Comparison of ENCODE assay signal across 1 cellular context in the genomic region with DNA sequence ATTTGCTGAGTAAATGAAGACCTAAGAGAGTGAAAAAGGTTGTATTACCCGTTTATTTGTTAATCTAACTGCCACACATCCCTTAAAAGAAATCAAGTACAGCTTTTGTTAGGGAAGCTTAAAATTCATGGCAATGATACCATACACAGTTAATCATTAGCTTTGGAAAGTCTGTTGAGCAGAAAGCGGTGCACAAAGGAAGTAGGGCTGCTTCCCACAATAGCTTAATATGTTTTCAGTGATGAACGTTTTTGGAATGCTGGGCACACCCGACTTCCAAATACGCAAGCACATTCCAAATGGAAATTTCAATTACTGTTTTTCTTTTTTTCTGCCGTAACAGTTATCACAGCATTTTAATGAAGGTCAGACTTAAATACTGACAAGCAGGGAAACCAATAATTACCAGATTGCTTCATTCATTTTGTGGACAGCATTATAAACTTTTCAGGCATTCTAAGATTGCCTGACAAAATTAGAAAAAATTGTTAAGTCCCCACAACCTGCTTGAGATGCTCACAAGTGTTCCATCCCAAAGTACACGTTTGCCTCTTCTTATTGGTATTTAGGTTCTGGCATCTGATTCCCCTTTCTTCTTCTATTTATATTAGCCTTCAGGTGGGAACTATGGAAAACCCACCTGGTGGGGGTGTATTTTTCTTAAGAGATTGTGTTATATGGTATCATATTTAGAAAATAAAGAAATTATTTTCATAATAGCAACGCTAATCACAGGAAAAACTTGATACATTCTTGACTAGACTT.
TF ChIP-seq lines count a peak whose summit lies in the region.

No MANE protein-coding gene starts in this region.

TF ChIP-seq in SK-N-SH, 30 proteins besides CTCF, POLR2A, EP300 and RAD21 (continued from another document):
- no peak for TF ChIP-seq USF1 (IDR thresholded peaks at IDR 0.05; ENCODE audit: borderline replicate concordance, low read depth)
- TF ChIP-seq, protein P1, sequence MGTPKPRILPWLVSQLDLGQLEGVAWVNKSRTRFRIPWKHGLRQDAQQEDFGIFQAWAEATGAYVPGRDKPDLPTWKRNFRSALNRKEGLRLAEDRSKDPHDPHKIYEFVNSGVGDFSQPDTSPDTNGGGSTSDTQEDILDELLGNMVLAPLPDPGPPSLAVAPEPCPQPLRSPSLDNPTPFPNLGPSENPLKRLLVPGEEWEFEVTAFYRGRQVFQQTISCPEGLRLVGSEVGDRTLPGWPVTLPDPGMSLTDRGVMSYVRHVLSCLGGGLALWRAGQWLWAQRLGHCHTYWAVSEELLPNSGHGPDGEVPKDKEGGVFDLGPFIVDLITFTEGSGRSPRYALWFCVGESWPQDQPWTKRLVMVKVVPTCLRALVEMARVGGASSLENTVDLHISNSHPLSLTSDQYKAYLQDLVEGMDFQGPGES (IDR thresholded peaks at IDR 0.05; ENCODE audit: low read depth, low read length): no peak
- TF ChIP-seq REST (IDR thresholded peaks at IDR 0.05; ENCODE audit: low read depth, low read length): no peak
- no peak for TF ChIP-seq MXI1 (IDR thresholded peaks at IDR 0.05; ENCODE audit: low read depth, low read length)
- no peak for TF ChIP-seq RCOR1 (IDR thresholded peaks at IDR 0.05; ENCODE audit: low read length)
- TF ChIP-seq SIN3A (IDR thresholded peaks at IDR 0.05; ENCODE audit: borderline replicate concordance, low read depth, low read length): no peak
- TF ChIP-seq TAF1 (IDR thresholded peaks at IDR 0.05; ENCODE audit: borderline replicate concordance, low read depth, low read length): no peak
- TF ChIP-seq, protein P2, sequence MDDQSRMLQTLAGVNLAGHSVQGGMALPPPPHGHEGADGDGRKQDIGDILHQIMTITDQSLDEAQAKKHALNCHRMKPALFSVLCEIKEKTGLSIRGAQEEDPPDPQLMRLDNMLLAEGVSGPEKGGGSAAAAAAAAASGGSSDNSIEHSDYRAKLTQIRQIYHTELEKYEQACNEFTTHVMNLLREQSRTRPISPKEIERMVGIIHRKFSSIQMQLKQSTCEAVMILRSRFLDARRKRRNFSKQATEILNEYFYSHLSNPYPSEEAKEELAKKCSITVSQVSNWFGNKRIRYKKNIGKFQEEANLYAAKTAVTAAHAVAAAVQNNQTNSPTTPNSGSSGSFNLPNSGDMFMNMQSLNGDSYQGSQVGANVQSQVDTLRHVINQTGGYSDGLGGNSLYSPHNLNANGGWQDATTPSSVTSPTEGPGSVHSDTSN (IDR thresholded peaks at IDR 0.05): no peak
- 0 out of 2 replicates have a peak, but pooled peaks have one; percentile 31 for TF ChIP-seq FOXM1 (IDR thresholded peaks at IDR 0.05; ENCODE audit: low read depth)
- TF ChIP-seq EZH2phosphoT487 (IDR thresholded peaks at IDR 0.05; ENCODE audit: borderline replicate concordance, low read depth): no peak
- TF ChIP-seq NRF1 (IDR thresholded peaks at IDR 0.05; ENCODE audit: low read depth, low read length): no peak
- TF ChIP-seq GABPA (IDR thresholded peaks at IDR 0.05; ENCODE audit: low read depth): no peak
- no peak for TF ChIP-seq MEF2A (IDR thresholded peaks at IDR 0.05; ENCODE audit: borderline replicate concordance, low read depth)
- no peak for TF ChIP-seq MAX (IDR thresholded peaks at IDR 0.05; ENCODE audit: low read depth)
- no peak for TF ChIP-seq TEAD4 (IDR thresholded peaks at IDR 0.05; ENCODE audit: borderline replicate concordance, insufficient read depth)
